Comparison of ENCODE assay signal across 15 cellular contexts in the genomic region with DNA sequence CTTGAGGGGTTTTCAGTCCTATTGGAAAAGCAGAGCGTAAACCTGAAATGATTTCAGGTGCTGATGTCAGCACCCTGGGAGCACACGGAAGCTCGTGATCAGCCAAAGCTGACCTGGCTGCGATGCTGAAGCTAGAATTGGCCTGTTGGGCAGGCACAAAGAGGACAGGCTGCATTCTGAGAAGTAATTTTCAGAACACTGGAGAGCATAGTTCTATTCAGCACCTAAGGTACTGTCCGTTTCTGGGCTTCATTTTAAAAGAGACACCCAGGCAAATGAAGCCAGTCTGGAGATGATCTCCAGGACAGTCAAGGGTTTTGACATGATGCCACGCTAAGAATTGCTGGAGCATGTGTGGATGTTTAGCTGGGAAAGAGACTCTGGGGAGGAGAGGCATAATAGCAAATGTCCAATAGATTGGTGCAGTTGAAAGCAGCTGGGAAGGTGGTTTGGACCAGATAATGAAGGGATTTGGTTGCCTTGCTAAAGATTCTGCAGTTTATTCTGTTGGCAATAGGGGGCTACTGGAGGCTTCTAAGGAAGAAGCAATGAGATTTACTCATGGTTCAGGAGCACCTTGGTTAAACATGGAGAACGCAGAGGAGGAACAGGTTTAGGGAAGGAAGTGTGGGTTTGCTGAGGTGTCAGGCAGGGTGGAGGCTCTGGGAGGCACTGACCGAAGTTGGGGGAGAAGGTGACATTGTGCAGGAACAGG.
DNase-seq lines count a peak whose midpoint lies in the region; ATAC-seq and TF ChIP-seq lines count a peak whose summit lies in the region.
"Had no signal": no experiment of that assay in that cellular context is flagged by ENCODE, and none has a peak within 500 bp of the region (broad histone marks: within the 10 kb centered on the region; RNA-seq: fewer than 3 reads in every experiment).

No MANE protein-coding gene starts in this region.

- no peak overlapping the region for H3K4me3 Mint-ChIP-seq in natural killer cell treated with Interleukin-12 subunit alpha and Interleukin-12 subunit beta and Interleukin-15 and Interleukin-18, amount 100 ng/mL, for 72 hours
- H3K4me3 Mint-ChIP-seq: activated CD8-positive, alpha-beta memory T cell treated with anti-CD3 and anti-CD28 coated beads, Interleukin-2, amount 10 ng/mL, durations not matched to agents 7 days and 5 days; activated naive CD4-positive, alpha-beta T cell treated with anti-CD3 and anti-CD28 coated beads, Interleukin-2, amount 50 U/mL, for 24 hours had no signal

- peak overlapping the region in 1 of 2 donors; percentile 3 for H3K27ac Mint-ChIP-seq in natural killer cell treated with Interleukin-12 subunit alpha and Interleukin-12 subunit beta and Interleukin-15 and Interleukin-18, amount 100 ng/mL, for 72 hours
- H3K27ac Mint-ChIP-seq: activated CD8-positive, alpha-beta memory T cell treated with anti-CD3 and anti-CD28 coated beads, Interleukin-2, amount 10 ng/mL, durations not matched to agents 7 days and 5 days; activated naive CD4-positive, alpha-beta T cell treated with anti-CD3 and anti-CD28 coated beads, Interleukin-2, amount 50 U/mL, for 24 hours had no signal

- intact Hi-C loops in left lung (cut with DNase I): loop anchor here in 1 of 2 donors (10.0 kb wide), 1 partner anchor 286 kb away; no protein-coding TSS in a partner anchor

- H4K20me1 ChIP-seq in osteoblast (ENCODE audit: insufficient read depth, low read length): no peaks in the 10 kb centered on the region

- no peaks in the 10 kb centered on the region for H3K79me2 ChIP-seq in osteoblast (ENCODE audit: insufficient read depth, low read length)

- H3K4me1 Mint-ChIP-seq in natural killer cell treated with Interleukin-12 subunit alpha and Interleukin-12 subunit beta and Interleukin-15 and Interleukin-18, amount 100 ng/mL, for 72 hours (ENCODE audit: low read depth in 2 of 2): peaks cover 24 to 30% of the 10 kb centered on the region in 2 donors
- H3K4me1 Mint-ChIP-seq: activated naive CD4-positive, alpha-beta T cell treated with anti-CD3 and anti-CD28 coated beads, Interleukin-2, amount 50 U/mL, for 24 hours had no signal

- H3K9me3 ChIP-seq in osteoblast (ENCODE audit: low read depth, low read length) (no peaks in the 10 kb centered on the region), left lung (peaks cover 0 to 4% of the 10 kb centered on the region in 2 donors)
- H3K9me3 ChIP-seq: esophagus squamous epithelium, testis had no signal

- H3K36me3 Mint-ChIP-seq in natural killer cell treated with Interleukin-12 subunit alpha and Interleukin-12 subunit beta and Interleukin-15 and Interleukin-18, amount 100 ng/mL, for 72 hours: peaks cover 4% of the 10 kb centered on the region

- no peak overlapping the region for H2AFZ ChIP-seq in osteoblast (ENCODE audit: low read length)

- H3K4me1 ChIP-seq in osteoblast (ENCODE audit: insufficient read depth, low read length) (no peaks in the 10 kb centered on the region), left lung (no peaks in the 10 kb centered on the region)
- H3K4me1 ChIP-seq: esophagus squamous epithelium, testis had no signal

- no peak overlapping the region for H3K4me3 ChIP-seq in GM12864 (ENCODE audit: low read depth, low read length)
- no peak overlapping the region for H3K4me3 ChIP-seq in astrocyte of the cerebellum (ENCODE audit: low read depth, low read length)
- no peak overlapping the region for H3K4me3 ChIP-seq in osteoblast (ENCODE audit: insufficient read depth, low read length)
- H3K4me3 ChIP-seq in left lung: no peak overlapping the region
- H3K4me3 ChIP-seq: esophagus squamous epithelium, testis had no signal

- H3K36me3 ChIP-seq in osteoblast (ENCODE audit: insufficient read depth, low read length) (no peaks in the 10 kb centered on the region), left lung (no peaks in the 10 kb centered on the region)
- H3K36me3 ChIP-seq: esophagus squamous epithelium had no signal

- H3K27me3 Mint-ChIP-seq in natural killer cell treated with Interleukin-12 subunit alpha and Interleukin-12 subunit beta and Interleukin-15 and Interleukin-18, amount 100 ng/mL, for 72 hours: peaks cover 15 to 16% of the 10 kb centered on the region in 2 donors

- H3K27me3 ChIP-seq in osteoblast (ENCODE audit: insufficient read depth, low read length) (peaks cover 11% of the 10 kb centered on the region), left lung (no peaks in the 10 kb centered on the region)
- H3K27me3 ChIP-seq: testis had no signal

- DNase-seq in GM12864 (ENCODE audit: low read depth) (no peak), KBM-7 (peak; percentile 25), astrocyte of the cerebellum (ENCODE audit: low read depth) (no peak), osteoblast (ENCODE audit: insufficient read length, low spot score, missing footprints) (no peak), left lung (no peak)
- no peak for DNase-seq in natural killer cell treated with Interleukin-12 subunit alpha and Interleukin-12 subunit beta and Interleukin-15 and Interleukin-18, amount 100 ng/mL, for 72 hours (ENCODE audit: low spot score)
- DNase-seq: activated CD8-positive, alpha-beta memory T cell treated with anti-CD3 and anti-CD28 coated beads, Interleukin-2, amount 10 ng/mL, durations not matched to agents 7 days and 5 days; cerebellar nuclear complex; esophagus squamous epithelium; GOT3; mammary epithelial cell; testis had no signal

- peak; percentile 30 for TF ChIP-seq CTCF in GM12864 (IDR thresholded peaks at IDR 0.05; ENCODE audit: low read depth, low read length, missing control alignments)
- TF ChIP-seq CTCF in astrocyte of the cerebellum (IDR thresholded peaks at IDR 0.05; ENCODE audit: low read depth, low read length, missing control alignments): peak; percentile 32
- TF ChIP-seq CTCF in osteoblast (IDR thresholded peaks at IDR 0.05; ENCODE audit: extremely low read depth, low read depth, low read length): peak; percentile 3
- TF ChIP-seq CTCF in left lung (IDR thresholded peaks at IDR 0.05): no peak

- H3K27ac ChIP-seq in osteoblast (ENCODE audit: low read depth, low read length) (no peak overlapping the region), left lung (no peak overlapping the region)
- H3K27ac ChIP-seq: esophagus squamous epithelium, testis had no signal

- ATAC-seq in left lung (no peak), GM21723 (IDR thresholded peaks at IDR 0.05; ENCODE audit: unreplicated experiment) (no peak)
- ATAC-seq in natural killer cell treated with Interleukin-12 subunit alpha and Interleukin-12 subunit beta and Interleukin-15 and Interleukin-18, amount 100 ng/mL, for 72 hours: no peak
- ATAC-seq: activated CD8-positive, alpha-beta memory T cell treated with anti-CD3 and anti-CD28 coated beads, Interleukin-2, amount 10 ng/mL, durations not matched to agents 7 days and 5 days; Right ventricle myocardium inferior had no signal

- no peaks in the 10 kb centered on the region for H3K9me3 Mint-ChIP-seq in natural killer cell treated with Interleukin-12 subunit alpha and Interleukin-12 subunit beta and Interleukin-15 and Interleukin-18, amount 100 ng/mL, for 72 hours

- in situ Hi-C loops in KBM-7 (cut with MboI; ENCODE audit: low pct_unique_long_range_greater_than_20kb, low sequenced_read_pairs): no loop called here
- in situ Hi-C loops in astrocyte of the cerebellum (cut with HindIII; ENCODE audit: low sequenced_read_pairs): loop anchor here (5.0 kb wide), 1 partner anchor 48 kb away; no protein-coding TSS in a partner anchor

- H3K4me2 ChIP-seq in osteoblast (ENCODE audit: insufficient read depth, low read length): no peak overlapping the region

Comparison
In these comparisons a context has a peak if more than half of its experiments do, and no peak if none do; other contexts are left out.
1. CTCF ChIP-seq: peak in GM12864 (single experiment), astrocyte of the cerebellum (single experiment) and osteoblast (single experiment); none in left lung (0 of 2).